In the genomic region with DNA sequence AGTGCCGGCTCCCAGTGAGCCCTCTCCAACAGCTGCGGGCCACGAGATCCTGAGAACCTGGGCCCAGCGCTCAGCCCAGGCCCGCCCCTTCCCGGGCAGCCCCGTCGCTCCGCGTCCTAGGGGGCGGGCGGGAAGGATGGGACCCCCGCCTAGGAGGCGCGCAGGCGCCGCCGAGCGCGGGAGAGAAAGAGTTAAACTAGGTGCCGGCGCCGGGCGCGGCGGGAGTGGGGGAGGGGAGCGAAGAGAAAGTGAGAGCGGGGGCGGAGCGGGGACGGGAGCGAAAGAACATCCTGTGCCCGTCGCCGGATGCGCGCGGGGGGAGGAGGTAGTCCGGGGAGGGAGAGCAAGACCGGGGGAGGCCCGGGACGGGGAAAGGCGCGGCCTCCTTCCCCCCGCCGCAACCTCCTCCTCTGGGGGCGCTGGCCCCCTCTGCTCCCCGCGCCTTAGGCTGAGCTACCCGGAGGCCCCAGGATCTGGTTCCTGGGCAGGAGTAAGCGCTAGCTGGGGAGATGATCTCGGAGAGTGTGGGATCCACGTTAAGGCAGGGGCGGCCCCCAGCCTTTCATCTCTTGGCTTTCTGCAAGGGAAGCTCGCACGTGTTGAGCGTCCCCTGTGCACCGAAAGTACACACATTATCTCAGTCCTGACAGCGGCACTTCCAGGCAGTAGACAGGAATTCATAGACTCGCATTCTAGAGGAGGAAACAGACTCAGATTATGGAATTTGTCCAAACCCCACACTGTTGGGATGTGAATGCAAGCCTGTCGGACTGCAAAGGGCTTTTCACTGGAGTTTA, we compare ENCODE assay signal across 1 cellular context.
TF ChIP-seq lines count a peak whose summit lies in the region.

No MANE protein-coding gene starts in this region.

TF ChIP-seq in HEK293, 187 proteins besides CTCF, POLR2A, EP300 and RAD21 (continued from another document and continues in another):
- TF ChIP-seq ZNF302 (tag by site-specific recombination; IDR thresholded peaks at IDR 0.05; ENCODE audit: low read depth) (no peak), PRDM1 (tag by site-specific recombination; IDR thresholded peaks at IDR 0.05) (peak; percentile 92), ZNF426 (tag by site-specific recombination; IDR thresholded peaks at IDR 0.05) (no peak), TCF7L2 (IDR thresholded peaks at IDR 0.05; ENCODE audit: borderline replicate concordance, low read depth, low read length) (peak; percentile 94), ZNF24 (tag by site-specific recombination; IDR thresholded peaks at IDR 0.05) (peak; percentile 59; the same call in 1 of the 2 replicates), ZNF624 (tag by site-specific recombination; IDR thresholded peaks at IDR 0.05) (no peak), MZF1 (tag by site-specific recombination; IDR thresholded peaks at IDR 0.05; ENCODE audit: borderline replicate concordance) (0 out of 2 replicates have a peak, but pooled peaks have one; percentile 55), ZNF391 (tag by site-specific recombination; IDR thresholded peaks at IDR 0.05; ENCODE audit: borderline replicate concordance, low read depth) (peak; percentile 67; the same call in 1 of the 2 replicates), SP3 (tag by site-specific recombination; IDR thresholded peaks at IDR 0.05) (peak; percentile 92), ZNF433 (tag by site-specific recombination; IDR thresholded peaks at IDR 0.05; ENCODE audit: low read depth) (no peak), ZNF10 (tag by site-specific recombination; IDR thresholded peaks at IDR 0.05) (peak; percentile 96), HOXA7 (CRISPR knock-in tag; IDR thresholded peaks at IDR 0.05; ENCODE audit: borderline replicate concordance) (no peak), ZNF274 (IDR thresholded peaks at IDR 0.05; ENCODE audit: low read length) (no peak), ZNF274 (tag by site-specific recombination; IDR thresholded peaks at IDR 0.05; ENCODE audit: borderline replicate concordance) (no peak), ZNF248 (tag by site-specific recombination; IDR thresholded peaks at IDR 0.05) (no peak), ZNF221 (tag by site-specific recombination; IDR thresholded peaks at IDR 0.05; ENCODE audit: borderline replicate concordance) (no peak), GFI1B (tag by site-specific recombination; IDR thresholded peaks at IDR 0.05) (no peak), ZNF555 (tag by site-specific recombination; conservative IDR thresholded peaks at IDR 0.05) (no peak), YY2 (tag by site-specific recombination; IDR thresholded peaks at IDR 0.05) (no peak), ZNF521 (tag by site-specific recombination; IDR thresholded peaks at IDR 0.05) (no peak), ZXDB (tag by site-specific recombination; IDR thresholded peaks at IDR 0.05) (peak; percentile 98), ZFP69B (tag by site-specific recombination; IDR thresholded peaks at IDR 0.05) (no peak; the same call in 1 of the 2 replicates), ZFHX2 (tag by site-specific recombination; conservative IDR thresholded peaks at IDR 0.05) (peak; percentile 93), MYNN (tag by site-specific recombination; IDR thresholded peaks at IDR 0.05; ENCODE audit: borderline replicate concordance) (no peak), ZNF37A (tag by site-specific recombination; IDR thresholded peaks at IDR 0.05) (no peak), ZNF561 (tag by site-specific recombination; IDR thresholded peaks at IDR 0.05; ENCODE audit: borderline replicate concordance) (peak; percentile 62; the same call in 1 of the 2 replicates), ZNF133 (tag by site-specific recombination; IDR thresholded peaks at IDR 0.05) (no peak), FEZF1 (tag by site-specific recombination; IDR thresholded peaks at IDR 0.05) (peak; percentile 65), ZNF121 (tag by site-specific recombination; IDR thresholded peaks at IDR 0.05) (peak; percentile 51; the same call in 1 of the 2 replicates), OVOL3 (tag by site-specific recombination; IDR thresholded peaks at IDR 0.05) (no peak), EGR2 (tag by site-specific recombination; IDR thresholded peaks at IDR 0.05; ENCODE audit: low read depth) (peak; percentile 90), ZNF791 (tag by site-specific recombination; IDR thresholded peaks at IDR 0.05) (no peak)
- TF ChIP-seq, protein P1, sequence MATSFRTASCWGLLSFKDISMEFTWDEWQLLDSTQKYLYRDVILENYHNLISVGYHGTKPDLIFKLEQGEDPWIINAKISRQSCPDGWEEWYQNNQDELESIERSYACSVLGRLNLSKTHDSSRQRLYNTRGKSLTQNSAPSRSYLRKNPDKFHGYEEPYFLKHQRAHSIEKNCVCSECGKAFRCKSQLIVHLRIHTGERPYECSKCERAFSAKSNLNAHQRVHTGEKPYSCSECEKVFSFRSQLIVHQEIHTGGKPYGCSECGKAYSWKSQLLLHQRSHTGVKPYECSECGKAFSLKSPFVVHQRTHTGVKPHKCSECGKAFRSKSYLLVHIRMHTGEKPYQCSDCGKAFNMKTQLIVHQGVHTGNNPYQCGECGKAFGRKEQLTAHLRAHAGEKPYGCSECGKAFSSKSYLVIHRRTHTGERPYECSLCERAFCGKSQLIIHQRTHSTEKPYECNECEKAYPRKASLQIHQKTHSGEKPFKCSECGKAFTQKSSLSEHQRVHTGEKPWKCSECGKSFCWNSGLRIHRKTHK (tag by site-specific recombination; IDR thresholded peaks at IDR 0.05): no peak
- TF ChIP-seq, protein P2, sequence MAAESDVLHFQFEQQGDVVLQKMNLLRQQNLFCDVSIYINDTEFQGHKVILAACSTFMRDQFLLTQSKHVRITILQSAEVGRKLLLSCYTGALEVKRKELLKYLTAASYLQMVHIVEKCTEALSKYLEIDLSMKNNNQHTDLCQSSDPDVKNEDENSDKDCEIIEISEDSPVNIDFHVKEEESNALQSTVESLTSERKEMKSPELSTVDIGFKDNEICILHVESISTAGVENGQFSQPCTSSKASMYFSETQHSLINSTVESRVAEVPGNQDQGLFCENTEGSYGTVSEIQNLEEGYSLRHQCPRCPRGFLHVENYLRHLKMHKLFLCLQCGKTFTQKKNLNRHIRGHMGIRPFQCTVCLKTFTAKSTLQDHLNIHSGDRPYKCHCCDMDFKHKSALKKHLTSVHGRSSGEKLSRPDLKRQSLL (tag by site-specific recombination; IDR thresholded peaks at IDR 0.05): peak; percentile 55; the same call in 1 of the 2 replicates
- TF ChIP-seq, protein P3, sequence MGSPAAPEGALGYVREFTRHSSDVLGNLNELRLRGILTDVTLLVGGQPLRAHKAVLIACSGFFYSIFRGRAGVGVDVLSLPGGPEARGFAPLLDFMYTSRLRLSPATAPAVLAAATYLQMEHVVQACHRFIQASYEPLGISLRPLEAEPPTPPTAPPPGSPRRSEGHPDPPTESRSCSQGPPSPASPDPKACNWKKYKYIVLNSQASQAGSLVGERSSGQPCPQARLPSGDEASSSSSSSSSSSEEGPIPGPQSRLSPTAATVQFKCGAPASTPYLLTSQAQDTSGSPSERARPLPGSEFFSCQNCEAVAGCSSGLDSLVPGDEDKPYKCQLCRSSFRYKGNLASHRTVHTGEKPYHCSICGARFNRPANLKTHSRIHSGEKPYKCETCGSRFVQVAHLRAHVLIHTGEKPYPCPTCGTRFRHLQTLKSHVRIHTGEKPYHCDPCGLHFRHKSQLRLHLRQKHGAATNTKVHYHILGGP (tag by site-specific recombination; IDR thresholded peaks at IDR 0.05): no peak
- TF ChIP-seq, protein P4, sequence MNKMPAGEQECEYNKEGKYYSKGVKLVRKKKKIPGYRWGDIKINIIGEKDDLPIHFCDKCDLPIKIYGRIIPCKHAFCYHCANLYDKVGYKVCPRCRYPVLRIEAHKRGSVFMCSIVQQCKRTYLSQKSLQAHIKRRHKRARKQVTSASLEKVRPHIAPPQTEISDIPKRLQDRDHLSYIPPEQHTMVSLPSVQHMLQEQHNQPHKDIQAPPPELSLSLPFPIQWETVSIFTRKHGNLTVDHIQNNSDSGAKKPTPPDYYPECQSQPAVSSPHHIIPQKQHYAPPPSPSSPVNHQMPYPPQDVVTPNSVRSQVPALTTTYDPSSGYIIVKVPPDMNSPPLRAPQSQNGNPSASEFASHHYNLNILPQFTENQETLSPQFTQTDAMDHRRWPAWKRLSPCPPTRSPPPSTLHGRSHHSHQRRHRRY (tag by site-specific recombination; IDR thresholded peaks at IDR 0.05): no peak
- TF ChIP-seq, protein P5, sequence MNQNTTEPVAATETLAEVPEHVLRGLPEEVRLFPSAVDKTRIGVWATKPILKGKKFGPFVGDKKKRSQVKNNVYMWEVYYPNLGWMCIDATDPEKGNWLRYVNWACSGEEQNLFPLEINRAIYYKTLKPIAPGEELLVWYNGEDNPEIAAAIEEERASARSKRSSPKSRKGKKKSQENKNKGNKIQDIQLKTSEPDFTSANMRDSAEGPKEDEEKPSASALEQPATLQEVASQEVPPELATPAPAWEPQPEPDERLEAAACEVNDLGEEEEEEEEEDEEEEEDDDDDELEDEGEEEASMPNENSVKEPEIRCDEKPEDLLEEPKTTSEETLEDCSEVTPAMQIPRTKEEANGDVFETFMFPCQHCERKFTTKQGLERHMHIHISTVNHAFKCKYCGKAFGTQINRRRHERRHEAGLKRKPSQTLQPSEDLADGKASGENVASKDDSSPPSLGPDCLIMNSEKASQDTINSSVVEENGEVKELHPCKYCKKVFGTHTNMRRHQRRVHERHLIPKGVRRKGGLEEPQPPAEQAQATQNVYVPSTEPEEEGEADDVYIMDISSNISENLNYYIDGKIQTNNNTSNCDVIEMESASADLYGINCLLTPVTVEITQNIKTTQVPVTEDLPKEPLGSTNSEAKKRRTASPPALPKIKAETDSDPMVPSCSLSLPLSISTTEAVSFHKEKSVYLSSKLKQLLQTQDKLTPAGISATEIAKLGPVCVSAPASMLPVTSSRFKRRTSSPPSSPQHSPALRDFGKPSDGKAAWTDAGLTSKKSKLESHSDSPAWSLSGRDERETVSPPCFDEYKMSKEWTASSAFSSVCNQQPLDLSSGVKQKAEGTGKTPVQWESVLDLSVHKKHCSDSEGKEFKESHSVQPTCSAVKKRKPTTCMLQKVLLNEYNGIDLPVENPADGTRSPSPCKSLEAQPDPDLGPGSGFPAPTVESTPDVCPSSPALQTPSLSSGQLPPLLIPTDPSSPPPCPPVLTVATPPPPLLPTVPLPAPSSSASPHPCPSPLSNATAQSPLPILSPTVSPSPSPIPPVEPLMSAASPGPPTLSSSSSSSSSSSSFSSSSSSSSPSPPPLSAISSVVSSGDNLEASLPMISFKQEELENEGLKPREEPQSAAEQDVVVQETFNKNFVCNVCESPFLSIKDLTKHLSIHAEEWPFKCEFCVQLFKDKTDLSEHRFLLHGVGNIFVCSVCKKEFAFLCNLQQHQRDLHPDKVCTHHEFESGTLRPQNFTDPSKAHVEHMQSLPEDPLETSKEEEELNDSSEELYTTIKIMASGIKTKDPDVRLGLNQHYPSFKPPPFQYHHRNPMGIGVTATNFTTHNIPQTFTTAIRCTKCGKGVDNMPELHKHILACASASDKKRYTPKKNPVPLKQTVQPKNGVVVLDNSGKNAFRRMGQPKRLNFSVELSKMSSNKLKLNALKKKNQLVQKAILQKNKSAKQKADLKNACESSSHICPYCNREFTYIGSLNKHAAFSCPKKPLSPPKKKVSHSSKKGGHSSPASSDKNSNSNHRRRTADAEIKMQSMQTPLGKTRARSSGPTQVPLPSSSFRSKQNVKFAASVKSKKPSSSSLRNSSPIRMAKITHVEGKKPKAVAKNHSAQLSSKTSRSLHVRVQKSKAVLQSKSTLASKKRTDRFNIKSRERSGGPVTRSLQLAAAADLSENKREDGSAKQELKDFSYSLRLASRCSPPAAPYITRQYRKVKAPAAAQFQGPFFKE (tag by site-specific recombination; IDR thresholded peaks at IDR 0.05; ENCODE audit: borderline replicate concordance): peak; percentile 47; the same call in 1 of the 2 replicates
- TF ChIP-seq, protein P6, sequence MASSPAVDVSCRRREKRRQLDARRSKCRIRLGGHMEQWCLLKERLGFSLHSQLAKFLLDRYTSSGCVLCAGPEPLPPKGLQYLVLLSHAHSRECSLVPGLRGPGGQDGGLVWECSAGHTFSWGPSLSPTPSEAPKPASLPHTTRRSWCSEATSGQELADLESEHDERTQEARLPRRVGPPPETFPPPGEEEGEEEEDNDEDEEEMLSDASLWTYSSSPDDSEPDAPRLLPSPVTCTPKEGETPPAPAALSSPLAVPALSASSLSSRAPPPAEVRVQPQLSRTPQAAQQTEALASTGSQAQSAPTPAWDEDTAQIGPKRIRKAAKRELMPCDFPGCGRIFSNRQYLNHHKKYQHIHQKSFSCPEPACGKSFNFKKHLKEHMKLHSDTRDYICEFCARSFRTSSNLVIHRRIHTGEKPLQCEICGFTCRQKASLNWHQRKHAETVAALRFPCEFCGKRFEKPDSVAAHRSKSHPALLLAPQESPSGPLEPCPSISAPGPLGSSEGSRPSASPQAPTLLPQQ (tag by site-specific recombination; IDR thresholded peaks at IDR 0.05): peak; percentile 88; the same call in 1 of the 2 replicates
- TF ChIP-seq, protein P7, sequence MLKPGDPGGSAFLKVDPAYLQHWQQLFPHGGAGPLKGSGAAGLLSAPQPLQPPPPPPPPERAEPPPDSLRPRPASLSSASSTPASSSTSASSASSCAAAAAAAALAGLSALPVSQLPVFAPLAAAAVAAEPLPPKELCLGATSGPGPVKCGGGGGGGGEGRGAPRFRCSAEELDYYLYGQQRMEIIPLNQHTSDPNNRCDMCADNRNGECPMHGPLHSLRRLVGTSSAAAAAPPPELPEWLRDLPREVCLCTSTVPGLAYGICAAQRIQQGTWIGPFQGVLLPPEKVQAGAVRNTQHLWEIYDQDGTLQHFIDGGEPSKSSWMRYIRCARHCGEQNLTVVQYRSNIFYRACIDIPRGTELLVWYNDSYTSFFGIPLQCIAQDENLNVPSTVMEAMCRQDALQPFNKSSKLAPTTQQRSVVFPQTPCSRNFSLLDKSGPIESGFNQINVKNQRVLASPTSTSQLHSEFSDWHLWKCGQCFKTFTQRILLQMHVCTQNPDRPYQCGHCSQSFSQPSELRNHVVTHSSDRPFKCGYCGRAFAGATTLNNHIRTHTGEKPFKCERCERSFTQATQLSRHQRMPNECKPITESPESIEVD (tag by site-specific recombination; IDR thresholded peaks at IDR 0.05): peak; percentile 32; the same call in 1 of the 2 replicates
- TF ChIP-seq, protein P8, sequence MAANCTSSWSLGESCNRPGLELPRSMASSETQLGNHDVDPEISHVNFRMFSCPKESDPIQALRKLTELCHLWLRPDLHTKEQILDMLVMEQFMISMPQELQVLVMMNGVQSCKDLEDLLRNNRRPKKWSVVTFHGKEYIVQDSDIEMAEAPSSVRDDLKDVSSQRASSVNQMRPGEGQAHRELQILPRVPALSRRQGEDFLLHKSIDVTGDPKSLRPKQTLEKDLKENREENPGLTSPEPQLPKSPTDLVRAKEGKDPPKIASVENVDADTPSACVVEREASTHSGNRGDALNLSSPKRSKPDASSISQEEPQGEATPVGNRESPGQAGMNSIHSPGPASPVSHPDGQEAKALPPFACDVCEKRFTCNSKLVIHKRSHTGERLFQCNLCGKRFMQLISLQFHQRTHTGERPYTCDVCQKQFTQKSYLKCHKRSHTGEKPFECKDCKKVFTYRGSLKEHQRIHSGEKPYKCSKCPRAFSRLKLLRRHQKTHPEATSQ (tag by site-specific recombination; IDR thresholded peaks at IDR 0.05): no peak; the same call in 1 of the 2 replicates
